22 cellular contexts compared by ENCODE assay signal in genomic region chr10:3292601-3293000, GRCh38.
DNase-seq lines count a peak whose midpoint lies in the region; ATAC-seq and TF ChIP-seq lines count a peak whose summit lies in the region.
"Had no signal": no experiment of that assay in that cellular context is flagged by ENCODE, and none has a peak within 500 bp of the region (broad histone marks: within the 10 kb centered on the region; RNA-seq: fewer than 3 reads in every experiment).

No MANE protein-coding gene starts in this region.

- H3K27me3 ChIP-seq in breast epithelium, result no peaks in the 10 kb centered on the region
- H3K27me3 ChIP-seq: heart left ventricle had no signal

- no peak for ATAC-seq in GM18858 (IDR thresholded peaks at IDR 0.05; ENCODE audit: unreplicated experiment)
- ATAC-seq: heart left ventricle had no signal

- H3K27me3 Mint-ChIP-seq in MCF 10A (ENCODE audit: insufficient read depth, unreplicated experiment) (peaks cover 13% of the 10 kb centered on the region), osteocyte (ENCODE audit: unreplicated experiment) (peaks cover 13% of the 10 kb centered on the region), CD14-positive monocyte (ENCODE audit: low read depth in 3 of 3) (peaks cover 1 to 7% (median 4%) of the 10 kb centered on the region in 3 donors)
- H3K27me3 Mint-ChIP-seq: activated naive CD4-positive, alpha-beta T cell treated with anti-CD3 and anti-CD28 coated beads, Interleukin-2, amount 50 U/mL, for 24 hours had no signal

- H3K27ac ChIP-seq in breast epithelium, result peak overlapping the region in 1 of 2 donors; percentile 25
- H3K27ac ChIP-seq: 22Rv1, VCaP had no signal

- no peak for TF ChIP-seq POLR2A in breast epithelium (IDR thresholded peaks at IDR 0.05)

- TF ChIP-seq CTCF in MCF 10A (IDR thresholded peaks at IDR 0.05; ENCODE audit: unreplicated experiment) (no peak), breast epithelium (IDR thresholded peaks at IDR 0.05) (no peak), foreskin fibroblast (IDR thresholded peaks at IDR 0.05; ENCODE audit: low read depth, low read length) (no peak), osteocyte (IDR thresholded peaks at IDR 0.05) (no peak), CD14-positive monocyte (IDR thresholded peaks at IDR 0.05) (no peak)

- H3K9me3 ChIP-seq in breast epithelium, result no peaks in the 10 kb centered on the region
- H3K9me3 ChIP-seq: heart left ventricle had no signal

- no peaks in the 10 kb centered on the region for H3K4me1 ChIP-seq in breast epithelium
- H3K4me1 ChIP-seq: heart left ventricle had no signal

- BruUV-seq in MCF 10A (replicated peaks; lab: Mats Ljungman, UMichigan), result no TSS peak

- POLR2A ChIA-PET in MCF 10A (lab: Yijun Ruan, JAX), result no interaction called here

- no peak overlapping the region for H3K4me3 ChIP-seq in breast epithelium
- H3K4me3 ChIP-seq in foreskin fibroblast (ENCODE audit: low read depth in 1 of 2, low read length in 2 of 2), result no peak overlapping the region
- H3K4me3 ChIP-seq: heart left ventricle had no signal

- H3K36me3 Mint-ChIP-seq in MCF 10A (ENCODE audit: insufficient read depth, unreplicated experiment) (no peaks in the 10 kb centered on the region), osteocyte (ENCODE audit: unreplicated experiment) (no peaks in the 10 kb centered on the region), CD14-positive monocyte (no peaks in the 10 kb centered on the region)
- H3K36me3 Mint-ChIP-seq: activated naive CD4-positive, alpha-beta T cell treated with anti-CD3 and anti-CD28 coated beads, Interleukin-2, amount 50 U/mL, for 24 hours; CD4-positive, CD25-positive, alpha-beta regulatory T cell had no signal

- H3K9me3 Mint-ChIP-seq in MCF 10A (ENCODE audit: unreplicated experiment) (no peaks in the 10 kb centered on the region), osteocyte (ENCODE audit: unreplicated experiment) (no peaks in the 10 kb centered on the region), CD14-positive monocyte (no peaks in the 10 kb centered on the region)
- H3K9me3 Mint-ChIP-seq: activated CD4-positive, alpha-beta memory T cell treated with anti-CD3 and anti-CD28 coated beads, Interleukin-2, amount 10 ng/mL, durations not matched to agents 7 days and 5 days; activated naive CD4-positive, alpha-beta T cell treated with anti-CD3 and anti-CD28 coated beads, Interleukin-2, amount 50 U/mL, for 24 hours; activated T-cell treated with anti-CD3 and anti-CD28 coated beads, Interleukin-2, amount 50 U/mL, for 24 hours; CD4-positive, CD25-positive, alpha-beta regulatory T cell had no signal

- CTCF ChIA-PET in MCF 10A (lab: Yijun Ruan, JAX), result interaction anchor here (0.6 kb wide), 1 partner anchor 98 kb away, joined by 3 read pairs; no protein-coding TSS in a partner anchor

- H3K36me3 ChIP-seq in breast epithelium, result no peaks in the 10 kb centered on the region
- H3K36me3 ChIP-seq: heart left ventricle had no signal

- H3K4me1 Mint-ChIP-seq in MCF 10A (ENCODE audit: insufficient read depth, unreplicated experiment) (peaks cover 5% of the 10 kb centered on the region), osteocyte (ENCODE audit: unreplicated experiment) (peaks cover 4% of the 10 kb centered on the region), CD14-positive monocyte (no peaks in the 10 kb centered on the region)
- H3K4me1 Mint-ChIP-seq: activated CD4-positive, alpha-beta memory T cell treated with anti-CD3 and anti-CD28 coated beads, Interleukin-2, amount 10 ng/mL, durations not matched to agents 7 days and 5 days; activated naive CD4-positive, alpha-beta T cell treated with anti-CD3 and anti-CD28 coated beads, Interleukin-2, amount 50 U/mL, for 24 hours; CD4-positive, CD25-positive, alpha-beta regulatory T cell had no signal

- H3K4me3 Mint-ChIP-seq in MCF 10A (ENCODE audit: unreplicated experiment) (no peak overlapping the region), osteocyte (ENCODE audit: unreplicated experiment) (no peak overlapping the region), CD14-positive monocyte (no peak overlapping the region)
- H3K4me3 Mint-ChIP-seq: activated CD4-positive, alpha-beta memory T cell treated with anti-CD3 and anti-CD28 coated beads, Interleukin-2, amount 10 ng/mL, durations not matched to agents 7 days and 5 days; activated naive CD4-positive, alpha-beta T cell treated with anti-CD3 and anti-CD28 coated beads, Interleukin-2, amount 50 U/mL, for 24 hours; activated T-cell treated with anti-CD3 and anti-CD28 coated beads, Interleukin-2, amount 50 U/mL, for 24 hours had no signal

- DNase-seq in MCF 10A (ENCODE audit: unreplicated experiment) (no peak), breast epithelium (ENCODE audit: low spot score in 2 of 2) (no peak), foreskin fibroblast (peak; percentile 74 to 77), osteocyte (ENCODE audit: extremely low spot score, unreplicated experiment) (peak; percentile 3), DMS79 (lab: John Stamatoyannopoulos, UW) (no peak), RKO (ENCODE audit: low spot score) (no peak), CD14-positive monocyte (ENCODE audit: low spot score) (no peak)
- DNase-seq: activated CD4-positive, alpha-beta memory T cell treated with anti-CD3 and anti-CD28 coated beads, Interleukin-2, amount 10 ng/mL, durations not matched to agents 7 days and 5 days; activated T-cell treated with anti-CD3 and anti-CD28 coated beads, Interleukin-2, amount 50 U/mL, for 24 hours; CD4-positive, CD25-positive, alpha-beta regulatory T cell; DND-41; heart left ventricle; MM.1S; NCI-H187; NCI-H510A treated with DMSO at 0.1 percent for 48 hours; Right ventricle myocardium superior; stimulated activated CD4-positive, alpha-beta T cell treated with anti-CD3 and anti-CD28 coated beads, Interleukin-4, amount 100 ng/mL, for 4 hours; T-helper 1 cell had no signal

- H3K27ac Mint-ChIP-seq in MCF 10A (ENCODE audit: low read depth, unreplicated experiment), result peak overlapping the region; percentile 3
- no peak overlapping the region for H3K27ac Mint-ChIP-seq in osteocyte (ENCODE audit: unreplicated experiment)
- H3K27ac Mint-ChIP-seq in CD14-positive monocyte, result no peak overlapping the region
- H3K27ac Mint-ChIP-seq: activated CD4-positive, alpha-beta memory T cell treated with anti-CD3 and anti-CD28 coated beads, Interleukin-2, amount 10 ng/mL, durations not matched to agents 7 days and 5 days; activated naive CD4-positive, alpha-beta T cell treated with anti-CD3 and anti-CD28 coated beads, Interleukin-2, amount 50 U/mL, for 24 hours; activated T-cell treated with anti-CD3 and anti-CD28 coated beads, Interleukin-2, amount 50 U/mL, for 24 hours had no signal

- intact Hi-C loops in MCF 10A (cut with micrococcal nuclease), result no loop called here
- intact Hi-C loops in breast epithelium (cut with DNase I; ENCODE audit: low total_unique reads), result loop anchor here (5.0 kb wide), 1 partner anchor 105 kb away; no protein-coding TSS in a partner anchor
- intact Hi-C loops in CD14-positive monocyte (cut with micrococcal nuclease), result no loop called here

Comparison
In these comparisons a context has a peak if more than half of its experiments do, and no peak if none do; other contexts are left out.
1. DNase-seq: peak in foreskin fibroblast (2 of 2) and osteocyte (single experiment); none in MCF 10A (single experiment), breast epithelium (0 of 2), DMS79 (single experiment), RKO (single experiment) and CD14-positive monocyte (single experiment).